Comparison of ENCODE assay signal across 8 cellular contexts in genomic region chr6:7136859-7137334, GRCh38. TPM values are rescaled to one million over a fixed set of nuclear protein-coding genes. Genes with fewer than 3 reads are reported as not detected.
A peak's percentile ranks its signal among the peaks of the same experiment; 100 is the strongest.
DNase-seq lines count a peak whose midpoint lies in the region; ATAC-seq, FAIRE-seq and TF ChIP-seq lines count a peak whose summit lies in the region.

No MANE protein-coding gene starts in this region.

- H3K9me3 ChIP-seq in kidney (ENCODE audit: control insufficient read depth in 1 of 2, low read length in 2 of 2) (no peaks in the 10 kb centered on the region), thyroid gland (no peaks in the 10 kb centered on the region)

- H3K4me1 ChIP-seq in kidney (ENCODE audit: control insufficient read depth in 1 of 2, insufficient read depth in 1 of 2, low read depth in 1 of 2, low read length in 2 of 2) (peaks cover 19 to 32% of the 10 kb centered on the region in 2 donors), thyroid gland (peaks cover 18 to 47% of the 10 kb centered on the region in 2 donors)

- intact Hi-C loops in kidney (cut with DNase I): no loop called here
- intact Hi-C loops in thyroid gland (cut with DNase I): no loop called here

- no peak for TF ChIP-seq POLR2A in thyroid gland (IDR thresholded peaks at IDR 0.05)

- H3K27me3 ChIP-seq in thyroid gland: no peaks in the 10 kb centered on the region

- FAIRE-seq in kidney (lab: Jason Lieb, UNC): no peak

- H3K36me3 ChIP-seq in kidney (ENCODE audit: control insufficient read depth in 1 of 2, insufficient read depth in 2 of 2, low read length in 2 of 2) (no peaks in the 10 kb centered on the region), thyroid gland (no peaks in the 10 kb centered on the region)

- ATAC-seq in GM18868 (IDR thresholded peaks at IDR 0.05; ENCODE audit: unreplicated experiment): peak; percentile 46
- peak; percentile 45 for ATAC-seq in HG02678 (IDR thresholded peaks at IDR 0.05; ENCODE audit: unreplicated experiment)

- DNase-seq in RPMI8226: peak; percentile 88
- no peak for DNase-seq in kidney
- DNase-seq in DMS79 (lab: John Stamatoyannopoulos, UW): no peak
- no peak for DNase-seq in NCI-H2029 (lab: John Stamatoyannopoulos, UW)
- no peak for DNase-seq in mesenteric fat pad (ENCODE audit: low spot score)
- no peak for DNase-seq in thyroid gland

- 79 to 82% methylated on average over 8 of the region's 8 CpGs for WGBS in thyroid gland, 2 donors

- no peak overlapping the region for H3K9ac ChIP-seq in kidney (ENCODE audit: low read length in 2 of 2)

- H3K4me3 ChIP-seq in kidney (ENCODE audit: low read length in 2 of 2) (no peak overlapping the region), thyroid gland (replicated peaks in 1 of 3) (no peak overlapping the region)

- H3K27ac ChIP-seq in kidney (ENCODE audit: low read depth in 2 of 2, low read length in 2 of 2): peak overlapping the region; percentile 25 to 32
- H3K27ac ChIP-seq in thyroid gland: no peak overlapping the region

- no peak for TF ChIP-seq CTCF in kidney (IDR thresholded peaks at IDR 0.05; ENCODE audit: borderline replicate concordance, extremely low read depth, insufficient read depth)
- TF ChIP-seq CTCF in thyroid gland (IDR thresholded peaks at IDR 0.05): no peak

RNA-seq across cellular contexts. Expression of gene RREB1, which starts 29.1 kb away (rescaled TPM):
- total RNA-seq in kidney (56.5 TPM), mesenteric fat pad (94.5 TPM), thyroid gland (10 to 100 TPM; 48.0 to 91.3 (median 57.1) TPM)
- polyA plus RNA-seq in kidney (ENCODE audit: insufficient read depth, low read depth, low replicate concordance): 5.9 TPM

Comparison
In these comparisons a context has a peak if more than half of its experiments do, and no peak if none do; other contexts are left out.
1. H3K27ac ChIP-seq: peak in kidney (2 of 2); none in thyroid gland (0 of 3).